ENCODE assay signal across 10 cellular contexts in genomic region chr11:60251485-60252207, GRCh38. TPM values are rescaled to one million over a fixed set of nuclear protein-coding genes. Genes with fewer than 3 reads are reported as not detected.
DNase-seq lines count a peak whose midpoint lies in the region; ATAC-seq, FAIRE-seq and TF ChIP-seq lines count a peak whose summit lies in the region.
"Had no signal": no experiment of that assay in that cellular context is flagged by ENCODE, and none has a peak within 500 bp of the region (broad histone marks: within the 10 kb centered on the region; RNA-seq: fewer than 3 reads in every experiment).

No MANE protein-coding gene starts in this region.

- no peaks in the 10 kb centered on the region for H4K20me1 ChIP-seq in PC-9 (ENCODE audit: insufficient read depth)

- H3K4me3 ChIP-seq in AG04449 (ENCODE audit: low read depth, low read length) (no peak overlapping the region), PC-9 (no peak overlapping the region), small intestine (ENCODE audit: low read depth in 1 of 2, low read length in 2 of 2) (no peak overlapping the region), H7 (ENCODE audit: insufficient read depth, low read depth, low read length) (no peak overlapping the region)

- no peak overlapping the region for H3K4me2 ChIP-seq in PC-9

- ATAC-seq in GM19351 (IDR thresholded peaks at IDR 0.05; ENCODE audit: unreplicated experiment): peak; percentile 82

- DNase-seq in AG04449 (ENCODE audit: low read depth, low spot score) (no peak), PC-9 (peak in 1 of 2 experiments; percentile 9), foreskin melanocyte (peak; percentile 41), small intestine (peak; percentile 54), H7 (no peak), NCI-H510A treated with DMSO at 0.1 percent for 48 hours (lab: John Stamatoyannopoulos, UW) (no peak)
- DNase-seq in activated naive CD4-positive, alpha-beta T cell treated with anti-CD3 and anti-CD28 coated beads for 36 hours: no peak

- POLR2A ChIA-PET in AG04449 (lab: Yijun Ruan, JAX): interaction anchor here (0.6 kb wide), 1 partner anchor 442 kb away, joined by 3 read pairs; no protein-coding TSS in a partner anchor
- POLR2A ChIA-PET in PC-9 (lab: Charles Lee; ENCODE audit: unreplicated experiment): no interaction called here

- H3K4me1 ChIP-seq in PC-9 (replicated peaks; ENCODE audit: insufficient read depth): no peaks in the 10 kb centered on the region
- no peaks in the 10 kb centered on the region for H3K4me1 ChIP-seq in small intestine (ENCODE audit: control insufficient read depth in 2 of 2, insufficient read depth in 1 of 2, low read depth in 1 of 2, low read length in 1 of 2)

- intact Hi-C loops in PC-9 (cut with micrococcal nuclease; ENCODE audit: unreplicated experiment): loop anchor here (5.0 kb wide), 1 partner anchor 429 kb away; no protein-coding TSS in a partner anchor
- intact Hi-C loops in activated naive CD4-positive, alpha-beta T cell treated with anti-CD3 and anti-CD28 coated beads for 36 hours (cut with micrococcal nuclease): no loop called here

- H3K27ac Mint-ChIP-seq in activated naive CD4-positive, alpha-beta T cell treated with anti-CD3 and anti-CD28 coated beads for 36 hours: no peak overlapping the region

- peaks cover 8% of the 10 kb centered on the region for H3K9me3 Mint-ChIP-seq in activated naive CD4-positive, alpha-beta T cell treated with anti-CD3 and anti-CD28 coated beads for 36 hours

- H3K27ac ChIP-seq in PC-9: no peak overlapping the region
- H3K27ac ChIP-seq in small intestine (ENCODE audit: low read depth in 1 of 2, low read length in 1 of 2): no peak overlapping the region

- no peaks in the 10 kb centered on the region for H3K9me2 ChIP-seq in PC-9 (ENCODE audit: insufficient read depth)

- no peaks in the 10 kb centered on the region for H3K79me2 ChIP-seq in PC-9 (ENCODE audit: low read depth)

- H3F3A ChIP-seq in PC-9 (ENCODE audit: insufficient read depth, low read depth): no peaks in the 10 kb centered on the region

- H3K27me3 ChIP-seq in PC-9 (ENCODE audit: insufficient read depth, low read depth): no peaks in the 10 kb centered on the region
- H3K27me3 ChIP-seq in small intestine (ENCODE audit: control insufficient read depth in 2 of 2, insufficient read depth in 2 of 2, low read length in 2 of 2): peaks cover 0 to 2% of the 10 kb centered on the region in 2 donors
- H3K27me3 ChIP-seq in H7 (ENCODE audit: control insufficient read depth, insufficient read depth, low read length): no peaks in the 10 kb centered on the region

- H3K36me3 ChIP-seq in PC-9 (ENCODE audit: low read depth) (no peaks in the 10 kb centered on the region), small intestine (ENCODE audit: control insufficient read depth in 2 of 2, insufficient read depth in 2 of 2, low read length in 2 of 2) (no peaks in the 10 kb centered on the region), H7 (replicated peaks; ENCODE audit: control insufficient read depth, insufficient read depth, low read length) (no peaks in the 10 kb centered on the region)

- H3K4me1 Mint-ChIP-seq in activated naive CD4-positive, alpha-beta T cell treated with anti-CD3 and anti-CD28 coated beads for 36 hours (ENCODE audit: low read depth): no peaks in the 10 kb centered on the region

- no peak for FAIRE-seq in small intestine (lab: Jason Lieb, UNC)
- FAIRE-seq: GM18507 had no signal

- BruUV-seq in PC-9 (replicated peaks; lab: Mats Ljungman, UMichigan): no TSS peak

- no peaks in the 10 kb centered on the region for H3K9me3 ChIP-seq in PC-9 (ENCODE audit: insufficient read depth, low read depth)
- no peaks in the 10 kb centered on the region for H3K9me3 ChIP-seq in small intestine (ENCODE audit: control insufficient read depth, low read depth)

- H2AFZ ChIP-seq in PC-9: no peak overlapping the region

- no peaks in the 10 kb centered on the region for H3K36me3 Mint-ChIP-seq in activated naive CD4-positive, alpha-beta T cell treated with anti-CD3 and anti-CD28 coated beads for 36 hours (ENCODE audit: low read depth)

- H3K27me3 Mint-ChIP-seq in activated naive CD4-positive, alpha-beta T cell treated with anti-CD3 and anti-CD28 coated beads for 36 hours (ENCODE audit: low read depth): peaks cover 28% of the 10 kb centered on the region

- CTCF ChIA-PET in AG04449 (lab: Yijun Ruan, JAX) (interaction anchor here (0.7 to 2.0 kb wide), 5 partner anchors 13 to 429 kb away, joined by 3 to 10 read pairs (median 3); no protein-coding TSS in a partner anchor), PC-9 (lab: Charles Lee) (no interaction called here)
- CTCF ChIA-PET in activated naive CD4-positive, alpha-beta T cell treated with anti-CD3 and anti-CD28 coated beads for 36 hours (lab: Charles Lee): no interaction called here

- peak; percentile 26 for TF ChIP-seq CTCF in AG04449 (IDR thresholded peaks at IDR 0.05; ENCODE audit: insufficient read depth, low read length, missing control alignments)
- TF ChIP-seq CTCF in PC-9 (conservative IDR thresholded peaks at IDR 0.05): peak; percentile 74

- 34 to 49% (median 39%) methylated on average over 6 of the region's 6 CpGs for WGBS in small intestine, 3 donors

- no peak overlapping the region for H3K4me3 Mint-ChIP-seq in activated naive CD4-positive, alpha-beta T cell treated with anti-CD3 and anti-CD28 coated beads for 36 hours

RNA-seq across cellular contexts. Expression of gene MS4A4E, which starts 8.7 kb away (rescaled TPM):
- not detected in 2 replicates for total RNA-seq in PC-9 (2021)
- under 1 TPM in 1 of 3 donors, not detected in 2; 0.61 TPM for polyA plus RNA-seq in small intestine
- total RNA-seq in H7 (2014; rRNA removed; shearing (Covaris generic)): not detected in 2 replicates
- total RNA-seq in activated naive CD4-positive, alpha-beta T cell treated with anti-CD3 and anti-CD28 coated beads for 36 hours: not detected
- total RNA-seq: pulmonary artery endothelial cell had no signal

RNA-seq across cellular contexts. Expression of gene MS4A4A, which starts 28.8 kb away (rescaled TPM):
- total RNA-seq in PC-9 (2021): not detected in 2 replicates
- 10 to 100 TPM in 1 of 3 donors, 1 to 10 TPM in 2; 1.6 to 28.3 (median 3.2) TPM for polyA plus RNA-seq in small intestine
- total RNA-seq in H7 (2014; rRNA removed; shearing (Covaris generic)): not detected in 2 replicates
- not detected for total RNA-seq in activated naive CD4-positive, alpha-beta T cell treated with anti-CD3 and anti-CD28 coated beads for 36 hours
- total RNA-seq: pulmonary artery endothelial cell had no signal

Comparison
In these comparisons a context has a peak if more than half of its experiments do, and no peak if none do; other contexts are left out.
1. DNase-seq: peak in foreskin melanocyte (single experiment) and small intestine (single experiment); none in AG04449 (single experiment), H7 (single experiment), activated naive CD4-positive, alpha-beta T cell treated with anti-CD3 and anti-CD28 coated beads for 36 hours (single experiment) and NCI-H510A treated with DMSO at 0.1 percent for 48 hours (single experiment).